Comparison of ENCODE assay signal across 11 cellular contexts in genomic region chrX:72830701-72831100, GRCh38. TPM values are rescaled to one million over a fixed set of nuclear protein-coding genes. Genes with fewer than 3 reads are reported as not detected.
"Had no signal": no experiment of that assay in that cellular context is flagged by ENCODE, and none has a peak within 500 bp of the region (broad histone marks: within the 10 kb centered on the region; RNA-seq: fewer than 3 reads in every experiment).

No MANE protein-coding gene starts in this region.

RNA-seq across cellular contexts. Expression of gene FAM236D, which starts 22.7 kb away (rescaled TPM):
- total RNA-seq: OCI-LY7, PC-9, Peyer's patch, Right ventricle myocardium inferior, Right ventricle myocardium superior, RPMI7951, SJCRH30, SJSA1, SK-MEL-5, T-cell had no signal
- polyA plus RNA-seq: SK-N-SH had no signal

RNA-seq across cellular contexts. Expression of gene FAM236B, which starts 48.2 kb away (rescaled TPM):
- total RNA-seq: OCI-LY7, PC-9, Peyer's patch, Right ventricle myocardium inferior, Right ventricle myocardium superior, RPMI7951, SJCRH30, SJSA1, SK-MEL-5, T-cell had no signal
- polyA plus RNA-seq: SK-N-SH had no signal

RNA-seq across cellular contexts. Expression of gene DMRTC1B, which starts 54.0 kb away (rescaled TPM):
- total RNA-seq: OCI-LY7, PC-9, Peyer's patch, Right ventricle myocardium inferior, Right ventricle myocardium superior, RPMI7951, SJCRH30, SJSA1, SK-MEL-5 had no signal
- polyA plus RNA-seq: SK-N-SH had no signal
